Comparison of ENCODE assay signal across 8 cellular contexts in the genomic region with DNA sequence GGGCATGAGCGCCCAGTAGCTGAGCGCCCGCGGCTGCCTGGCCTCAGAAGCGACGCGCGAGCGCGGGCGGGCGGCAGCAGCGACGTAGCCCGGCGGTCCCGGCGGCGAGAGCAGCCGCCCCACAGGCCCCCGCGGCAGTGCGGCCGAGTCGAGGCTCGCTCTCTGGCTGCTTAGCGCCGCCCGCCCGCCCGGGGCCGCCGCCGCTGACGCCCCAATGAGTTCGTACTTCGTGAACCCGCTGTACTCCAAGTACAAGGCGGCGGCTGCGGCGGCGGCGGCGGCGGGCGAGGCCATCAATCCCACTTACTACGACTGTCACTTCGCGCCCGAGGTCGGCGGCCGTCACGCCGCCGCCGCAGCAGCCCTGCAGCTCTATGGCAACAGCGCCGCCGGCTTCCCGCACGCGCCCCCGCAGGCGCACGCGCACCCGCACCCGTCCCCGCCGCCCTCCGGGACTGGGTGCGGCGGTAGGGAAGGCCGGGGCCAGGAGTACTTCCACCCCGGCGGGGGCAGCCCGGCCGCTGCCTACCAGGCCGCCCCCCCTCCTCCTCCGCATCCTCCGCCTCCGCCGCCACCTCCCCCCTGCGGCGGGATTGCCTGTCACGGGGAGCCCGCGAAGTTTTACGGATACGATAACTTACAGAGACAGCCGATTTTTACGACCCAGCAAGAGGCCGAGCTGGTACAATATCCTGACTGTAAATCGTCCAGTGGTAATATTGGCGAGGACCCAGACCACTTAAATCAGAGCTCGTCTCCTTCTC. TPM values are rescaled to one million over a fixed set of nuclear protein-coding genes. Genes with fewer than 3 reads are reported as not detected.
DNase-seq lines count a peak whose midpoint lies in the region; ATAC-seq, FAIRE-seq and TF ChIP-seq lines count a peak whose summit lies in the region.

No MANE protein-coding gene starts in this region.

- H4K20me1 ChIP-seq in GM12878 (ENCODE audit: control insufficient read depth, insufficient read depth), result no peaks in the 10 kb centered on the region

- H3K27ac Mint-ChIP-seq in CD8-positive, alpha-beta T cell, result no peak overlapping the region
- no peak overlapping the region for H3K27ac Mint-ChIP-seq in mesothelial cell of epicardium

- peak overlapping the region; percentile 66 for H3K4me3 Mint-ChIP-seq in CD8-positive, alpha-beta T cell
- H3K4me3 Mint-ChIP-seq in mesothelial cell of epicardium, result peak overlapping the region; percentile 57

- H3K4me1 ChIP-seq in CD8-positive, alpha-beta T cell (ENCODE audit: insufficient read depth, low read length), result peaks cover 27% of the 10 kb centered on the region
- H3K4me1 ChIP-seq in GM12878 (ENCODE audit: control insufficient read depth, insufficient read depth, low read length), result no peaks in the 10 kb centered on the region
- H3K4me1 ChIP-seq in vagina, result peaks cover 17% of the 10 kb centered on the region

- no TSS peak for BruUV-seq in GM12878 (replicated peaks; lab: Mats Ljungman, UMichigan)

- peak; percentile 30 for ATAC-seq in CD8-positive, alpha-beta T cell
- ATAC-seq in GM12878 (no peak), HG02840 (IDR thresholded peaks at IDR 0.05; ENCODE audit: low FRiP score, unreplicated experiment) (no peak)

- RAD21 ChIA-PET in GM12878 (lab: Charles Lee; ENCODE audit: unreplicated experiment), result interaction anchor here (2.4 kb wide), 1 partner anchor 1019 kb away, joined by 7 read pairs; no protein-coding TSS in a partner anchor

- H3K36me3 ChIP-seq in CD8-positive, alpha-beta T cell (ENCODE audit: insufficient read depth, low read length), result no peaks in the 10 kb centered on the region
- H3K36me3 ChIP-seq in GM12878 (ENCODE audit: control insufficient read depth in 2 of 2, insufficient read depth in 2 of 2, low read length in 1 of 2), result no peaks in the 10 kb centered on the region
- no peaks in the 10 kb centered on the region for H3K36me3 ChIP-seq in vagina

- intact Hi-C loops in CD8-positive, alpha-beta T cell (cut with DNase I, micrococcal nuclease), result no loop called here
- intact Hi-C loops in GM12878 (cut with micrococcal nuclease; ENCODE audit: unreplicated experiment), result no loop called here
- intact Hi-C loops in vagina (cut with DNase I), result loop anchor here (1.0 kb wide), 1 partner anchor 23 kb away; a partner anchor contains a TSS

- no peak for TF ChIP-seq EP300 in GM12878 (IDR thresholded peaks at IDR 0.05; ENCODE audit: borderline replicate concordance in 1 of 2, control insufficient read depth in 1 of 2, low read depth in 2 of 2, low read length in 2 of 2)

- no peak overlapping the region for H3K27ac ChIP-seq in CD8-positive, alpha-beta T cell (ENCODE audit: low read depth, low read length)
- H3K27ac ChIP-seq in GM12878 (ENCODE audit: control insufficient read depth, insufficient read depth) (no peak overlapping the region), vagina (peak overlapping the region; percentile 83)

- no peak overlapping the region for H3K4me3 ChIP-seq in CD8-positive, alpha-beta T cell (ENCODE audit: low read depth, low read length)
- no peak overlapping the region for H3K4me3 ChIP-seq in GM12878
- peak overlapping the region; percentile 46 to 58 for H3K4me3 ChIP-seq in vagina

- H2AFZ ChIP-seq in GM12878 (ENCODE audit: control insufficient read depth, low read depth, low read length), result no peak overlapping the region

- no peaks in the 10 kb centered on the region for H3K9me3 ChIP-seq in CD8-positive, alpha-beta T cell (ENCODE audit: low read length)
- H3K9me3 ChIP-seq in GM12878 (replicated peaks; ENCODE audit: control insufficient read depth, insufficient read depth, low read length), result peaks cover 1% of the 10 kb centered on the region; the same call in 2 of the 3 replicates
- no peaks in the 10 kb centered on the region for H3K9me3 ChIP-seq in vagina

- H3K27me3 ChIP-seq in CD8-positive, alpha-beta T cell (ENCODE audit: insufficient read depth, low read length), result peaks cover 81% of the 10 kb centered on the region
- H3K27me3 ChIP-seq in GM12878 (replicated peaks in 1 of 2; ENCODE audit: control insufficient read depth in 2 of 2, insufficient read depth in 2 of 2, low read length in 1 of 2) (peaks cover 10 to 32% of the 10 kb centered on the region in 2 experiments), vagina (peaks cover 5% of the 10 kb centered on the region)

- H3K36me3 Mint-ChIP-seq in CD8-positive, alpha-beta T cell, result no peaks in the 10 kb centered on the region
- H3K36me3 Mint-ChIP-seq in mesothelial cell of epicardium, result no peaks in the 10 kb centered on the region

- TF ChIP-seq CTCF in CD8-positive, alpha-beta T cell (IDR thresholded peaks at IDR 0.05), result no peak
- TF ChIP-seq CTCF in GM12878 (IDR thresholded peaks at IDR 0.05 in 2 of 3, conservative IDR thresholded peaks at IDR 0.05 in 1 of 3; ENCODE audit: control insufficient read depth in 2 of 3, extremely low read depth in 1 of 3, insufficient read depth in 1 of 3, low read depth in 3 of 3, low read length in 3 of 3) (no peak), mesothelial cell of epicardium (IDR thresholded peaks at IDR 0.05; ENCODE audit: unreplicated experiment) (no peak), vagina (IDR thresholded peaks at IDR 0.05) (no peak)

- SMC1A ChIA-PET in GM12878 (lab: Charles Lee; ENCODE audit: uncharacterized antibody, unreplicated experiment), result interaction anchor here (1.1 to 2.0 kb wide), 3 partner anchors 10 to 1018 kb away, joined by 5 to 9 read pairs (median 7); no protein-coding TSS in a partner anchor

- peaks cover 3% of the 10 kb centered on the region for H3K9me3 Mint-ChIP-seq in CD8-positive, alpha-beta T cell
- no peaks in the 10 kb centered on the region for H3K9me3 Mint-ChIP-seq in mesothelial cell of epicardium

- no peaks in the 10 kb centered on the region for H3K79me2 ChIP-seq in GM12878 (ENCODE audit: control insufficient read depth, insufficient read depth, low read length)

- POLR2A ChIA-PET in CD8-positive, alpha-beta T cell (lab: Charles Lee), result interaction anchor here (0.6 to 0.8 kb wide), 2 partner anchors 30 to 689 kb away, joined by 3 to 5 read pairs; no protein-coding TSS in a partner anchor
- POLR2A ChIA-PET in GM12878 (lab: Charles Lee), result interaction anchor here (0.5 kb wide), 1 partner anchor 1163 kb away, joined by 5 read pairs; no protein-coding TSS in a partner anchor

- in situ Hi-C loops in GM12878 (cut with MboI), result loop anchor here (25.0 kb wide), 1 partner anchor 1207 kb away; no protein-coding TSS in a partner anchor

- CTCF ChIA-PET in CD8-positive, alpha-beta T cell (lab: Charles Lee), result interaction anchor here (0.9 to 3.7 kb wide), 8 partner anchors 10 to 1018 kb away, joined by 3 to 23 read pairs (median 6); no protein-coding TSS in a partner anchor
- CTCF ChIA-PET in GM12878 (lab: Yijun Ruan, JAX), result interaction anchor here (0.6 to 3.4 kb wide), 6 partner anchors 19 to 1017 kb away, joined by 5 to 36 read pairs (median 8); no protein-coding TSS in a partner anchor

- DNase-seq in CD8-positive, alpha-beta T cell, result peak in 2 of 7 experiments; percentile 40
- DNase-seq in NCI-H2029 (lab: John Stamatoyannopoulos, UW) (peak; percentile 47), GM12878 (ENCODE audit: low read depth, low spot score) (no peak), mesothelial cell of epicardium (ENCODE audit: low spot score in 2 of 2, unreplicated experiment in 2 of 2) (no peak), vagina (ENCODE audit: extremely low spot score in 2 of 2) (no peak), middle frontal gyrus (ENCODE audit: extremely low spot score, low spot score) (no peak), GM19239 (ENCODE audit: insufficient read length, low spot score) (no peak)

- no peak overlapping the region for H3K9ac ChIP-seq in GM12878 (ENCODE audit: control insufficient read depth, insufficient read depth, low read length)

- WGBS in GM12878 (ENCODE audit: insufficient coverage, insufficient replicate concordance, low lambda C conversion rate, missing lambda C conversion rate), result 74% methylated on average over 63 of the region's 98 CpGs

- TF ChIP-seq RAD21 in GM12878 (IDR thresholded peaks at IDR 0.05; ENCODE audit: insufficient read depth, low read depth, low read length), result no peak

- no peak for TF ChIP-seq POLR2A in GM12878 (IDR thresholded peaks at IDR 0.05; ENCODE audit: low read depth, low read length)
- TF ChIP-seq POLR2A in vagina (IDR thresholded peaks at IDR 0.05), result peak in 1 of 2 donors; percentile 7

- peaks cover 28% of the 10 kb centered on the region for H3K4me1 Mint-ChIP-seq in CD8-positive, alpha-beta T cell (ENCODE audit: low read depth)
- H3K4me1 Mint-ChIP-seq in mesothelial cell of epicardium, result peaks cover 18% of the 10 kb centered on the region

- FAIRE-seq in GM12878 (lab: Jason Lieb, UNC), result no peak
- FAIRE-seq in GM19239 (lab: Jason Lieb, UNC), result no peak

- no peak overlapping the region for H3K4me2 ChIP-seq in GM12878 (ENCODE audit: control insufficient read depth, insufficient read depth)

- peaks cover 78% of the 10 kb centered on the region for H3K27me3 Mint-ChIP-seq in CD8-positive, alpha-beta T cell (ENCODE audit: low read depth)
- peaks cover 93% of the 10 kb centered on the region for H3K27me3 Mint-ChIP-seq in mesothelial cell of epicardium (ENCODE audit: low read depth)

RNA-seq across cellular contexts. Expression of a gene that starts 0.8 kb away (rescaled TPM):
- not detected for total RNA-seq in CD8-positive, alpha-beta T cell
- total RNA-seq in GM12878 (2013; cell fraction: nucleolus; rRNA removed), result not detected in 2 replicates
- total RNA-seq in GM12878 (2014; rRNA removed) (not detected in 2 replicates), GM12878 (2014; rRNA removed; fragmentation: Illumina TruSeq; extraction: Trizol) (not detected in 2 replicates), GM12878 (2021) (not detected in 2 replicates), mesothelial cell of epicardium (0.29 to 0.58 TPM (median 0.40 TPM) in 3 replicates), vagina (10.3 TPM)
- not detected for polyA plus RNA-seq in GM12878 (2011; ENCODE audit: low read depth)
- polyA plus RNA-seq in GM12878 (2011; rRNA removed) (not detected in 2 replicates), GM12878 (2014; fragmentation: Illumina TruSeq; extraction: Trizol) (not detected in 2 replicates), GM12878 (2014; fragmentation: Nextera tagmentation; extraction: Ambion mirVana) (not detected), GM12878 (2014; rRNA removed) (not detected in 2 replicates), GM12878 (2016; fragmentation: Nextera tagmentation; extraction: Ambion mirVana) (not detected)
- polyA plus RNA-seq in GM12878 (2011; cell fraction: cytosol; rRNA removed), result not detected in 2 replicates
- polyA plus RNA-seq in GM12878 (2011; cell fraction: nucleus; rRNA removed), result not detected in 2 replicates
- not detected in 2 replicates for polyA plus RNA-seq in GM12878 (2012)
- polyA minus RNA-seq in GM12878 (2011; rRNA and poly(A)+ RNA removed), result not detected in 2 replicates
- polyA minus RNA-seq in GM12878 (2011; cell fraction: cytosol; rRNA and poly(A)+ RNA removed), result not detected in 2 replicates
- polyA minus RNA-seq in GM12878 (2011; cell fraction: nucleus; rRNA and poly(A)+ RNA removed), result not detected in 2 replicates

RNA-seq across cellular contexts. Expression of a gene that starts 7.8 kb away (rescaled TPM):
- not detected for total RNA-seq in CD8-positive, alpha-beta T cell
- not detected in 2 replicates for total RNA-seq in GM12878 (2013; cell fraction: nucleolus; rRNA removed)
- not detected in 2 replicates for total RNA-seq in GM12878 (2014; rRNA removed)
- not detected in 2 replicates for total RNA-seq in GM12878 (2014; rRNA removed; fragmentation: Illumina TruSeq; extraction: Trizol)
- total RNA-seq in GM12878 (2021), result not detected in 2 replicates
- not detected for polyA plus RNA-seq in GM12878 (2011; ENCODE audit: low read depth)
- polyA plus RNA-seq in GM12878 (2011; rRNA removed), result not detected in 2 replicates
- polyA plus RNA-seq in GM12878 (2011; cell fraction: cytosol; rRNA removed), result not detected in 2 replicates
- polyA plus RNA-seq in GM12878 (2011; cell fraction: nucleus; rRNA removed), result not detected in 2 replicates
- not detected in 2 replicates for polyA plus RNA-seq in GM12878 (2012)
- polyA plus RNA-seq in GM12878 (2014; fragmentation: Illumina TruSeq; extraction: Trizol), result not detected in 2 replicates
- not detected for polyA plus RNA-seq in GM12878 (2014; fragmentation: Nextera tagmentation; extraction: Ambion mirVana)
- polyA plus RNA-seq in GM12878 (2014; rRNA removed), result not detected in 2 replicates
- polyA plus RNA-seq in GM12878 (2016; fragmentation: Nextera tagmentation; extraction: Ambion mirVana), result not detected
- polyA minus RNA-seq in GM12878 (2011; rRNA and poly(A)+ RNA removed), result not detected in 2 replicates
- not detected in 2 replicates for polyA minus RNA-seq in GM12878 (2011; cell fraction: cytosol; rRNA and poly(A)+ RNA removed)
- polyA minus RNA-seq in GM12878 (2011; cell fraction: nucleus; rRNA and poly(A)+ RNA removed), result not detected in 2 replicates
- 0.93 to 1.2 TPM (median 1.1 TPM) in 3 replicates for total RNA-seq in mesothelial cell of epicardium
- 12.5 TPM for total RNA-seq in vagina

RNA-seq across cellular contexts. Expression of a gene that starts 13.8 kb away (rescaled TPM):
- total RNA-seq in CD8-positive, alpha-beta T cell, result not detected
- total RNA-seq in GM12878 (2013; cell fraction: nucleolus; rRNA removed), result not detected in 2 replicates
- total RNA-seq in GM12878 (2014; rRNA removed) (not detected in 2 replicates), GM12878 (2014; rRNA removed; fragmentation: Illumina TruSeq; extraction: Trizol) (not detected in 2 replicates), GM12878 (2021) (not detected in 2 replicates), mesothelial cell of epicardium (3.2 to 4.1 TPM (median 3.9 TPM) in 3 replicates), vagina (19.6 TPM)
- polyA plus RNA-seq in GM12878 (2011; ENCODE audit: low read depth), result not detected
- polyA plus RNA-seq in GM12878 (2011; rRNA removed) (not detected in 2 replicates), GM12878 (2014; fragmentation: Illumina TruSeq; extraction: Trizol) (not detected in 2 replicates), GM12878 (2014; fragmentation: Nextera tagmentation; extraction: Ambion mirVana) (not detected), GM12878 (2014; rRNA removed) (not detected in 2 replicates), GM12878 (2016; fragmentation: Nextera tagmentation; extraction: Ambion mirVana) (not detected)
- polyA plus RNA-seq in GM12878 (2011; cell fraction: cytosol; rRNA removed), result not detected in 2 replicates
- polyA plus RNA-seq in GM12878 (2011; cell fraction: nucleus; rRNA removed), result not detected in 2 replicates
- polyA plus RNA-seq in GM12878 (2012), result not detected in 2 replicates
- polyA minus RNA-seq in GM12878 (2011; rRNA and poly(A)+ RNA removed), result not detected in 2 replicates
- not detected in 2 replicates for polyA minus RNA-seq in GM12878 (2011; cell fraction: cytosol; rRNA and poly(A)+ RNA removed)
- not detected in 2 replicates for polyA minus RNA-seq in GM12878 (2011; cell fraction: nucleus; rRNA and poly(A)+ RNA removed)

RNA-seq across cellular contexts. Expression of a gene that starts 21.0 kb away (rescaled TPM):
- not detected for total RNA-seq in CD8-positive, alpha-beta T cell
- not detected in 2 replicates for total RNA-seq in GM12878 (2013; cell fraction: nucleolus; rRNA removed)
- total RNA-seq in GM12878 (2014; rRNA removed) (not detected in 2 replicates), GM12878 (2014; rRNA removed; fragmentation: Illumina TruSeq; extraction: Trizol) (not detected in 2 replicates), GM12878 (2021) (not detected in 2 replicates), mesothelial cell of epicardium (0.67 to 1.4 TPM (median 1.3 TPM) in 3 replicates), vagina (4.9 TPM)
- polyA plus RNA-seq in GM12878 (2011; ENCODE audit: low read depth), result not detected
- polyA plus RNA-seq in GM12878 (2011; rRNA removed) (0.07 and 0.13 TPM in 2 replicates), GM12878 (2014; fragmentation: Illumina TruSeq; extraction: Trizol) (not detected in 2 replicates), GM12878 (2014; fragmentation: Nextera tagmentation; extraction: Ambion mirVana) (not detected), GM12878 (2014; rRNA removed) (not detected in 2 replicates), GM12878 (2016; fragmentation: Nextera tagmentation; extraction: Ambion mirVana) (not detected)
- 0.04 and 0.23 TPM in 2 replicates for polyA plus RNA-seq in GM12878 (2011; cell fraction: cytosol; rRNA removed)
- polyA plus RNA-seq in GM12878 (2011; cell fraction: nucleus; rRNA removed), result 0.16 and 0.25 TPM in 2 replicates
- polyA plus RNA-seq in GM12878 (2012), result not detected in 2 replicates
- 0.26 TPM in 1 of 2 replicates, not detected in the other for polyA minus RNA-seq in GM12878 (2011; rRNA and poly(A)+ RNA removed)
- polyA minus RNA-seq in GM12878 (2011; cell fraction: cytosol; rRNA and poly(A)+ RNA removed), result not detected in 2 replicates
- not detected in 2 replicates for polyA minus RNA-seq in GM12878 (2011; cell fraction: nucleus; rRNA and poly(A)+ RNA removed)

RNA-seq across cellular contexts. Expression of a gene that starts 23.3 kb away (rescaled TPM):
- not detected for total RNA-seq in CD8-positive, alpha-beta T cell
- not detected in 2 replicates for total RNA-seq in GM12878 (2013; cell fraction: nucleolus; rRNA removed)
- not detected in 2 replicates for total RNA-seq in GM12878 (2014; rRNA removed)
- not detected in 2 replicates for total RNA-seq in GM12878 (2014; rRNA removed; fragmentation: Illumina TruSeq; extraction: Trizol)
- total RNA-seq in GM12878 (2021), result not detected in 2 replicates
- polyA plus RNA-seq in GM12878 (2011; ENCODE audit: low read depth), result not detected
- polyA plus RNA-seq in GM12878 (2011; rRNA removed), result not detected in 2 replicates
- polyA plus RNA-seq in GM12878 (2011; cell fraction: cytosol; rRNA removed), result not detected in 2 replicates
- not detected in 2 replicates for polyA plus RNA-seq in GM12878 (2011; cell fraction: nucleus; rRNA removed)
- not detected in 2 replicates for polyA plus RNA-seq in GM12878 (2012)
- not detected in 2 replicates for polyA plus RNA-seq in GM12878 (2014; fragmentation: Illumina TruSeq; extraction: Trizol)
- not detected for polyA plus RNA-seq in GM12878 (2014; fragmentation: Nextera tagmentation; extraction: Ambion mirVana)
- polyA plus RNA-seq in GM12878 (2014; rRNA removed), result not detected in 2 replicates
- polyA plus RNA-seq in GM12878 (2016; fragmentation: Nextera tagmentation; extraction: Ambion mirVana), result not detected
- not detected in 2 replicates for polyA minus RNA-seq in GM12878 (2011; rRNA and poly(A)+ RNA removed)
- polyA minus RNA-seq in GM12878 (2011; cell fraction: cytosol; rRNA and poly(A)+ RNA removed), result 0.94 TPM in 1 of 2 replicates, not detected in the other
- not detected in 2 replicates for polyA minus RNA-seq in GM12878 (2011; cell fraction: nucleus; rRNA and poly(A)+ RNA removed)
- 1.9 to 3.0 TPM (median 2.2 TPM) in 3 replicates for total RNA-seq in mesothelial cell of epicardium
- total RNA-seq in vagina, result 19.4 TPM

Comparison
In these comparisons a context has a peak if more than half of its experiments do, and no peak if none do; other contexts are left out.
1. H3K4me3 ChIP-seq: peak in vagina (2 of 2); none in CD8-positive, alpha-beta T cell (single experiment) and GM12878 (single experiment).